9 cellular contexts compared by ENCODE assay signal in the genomic region with DNA sequence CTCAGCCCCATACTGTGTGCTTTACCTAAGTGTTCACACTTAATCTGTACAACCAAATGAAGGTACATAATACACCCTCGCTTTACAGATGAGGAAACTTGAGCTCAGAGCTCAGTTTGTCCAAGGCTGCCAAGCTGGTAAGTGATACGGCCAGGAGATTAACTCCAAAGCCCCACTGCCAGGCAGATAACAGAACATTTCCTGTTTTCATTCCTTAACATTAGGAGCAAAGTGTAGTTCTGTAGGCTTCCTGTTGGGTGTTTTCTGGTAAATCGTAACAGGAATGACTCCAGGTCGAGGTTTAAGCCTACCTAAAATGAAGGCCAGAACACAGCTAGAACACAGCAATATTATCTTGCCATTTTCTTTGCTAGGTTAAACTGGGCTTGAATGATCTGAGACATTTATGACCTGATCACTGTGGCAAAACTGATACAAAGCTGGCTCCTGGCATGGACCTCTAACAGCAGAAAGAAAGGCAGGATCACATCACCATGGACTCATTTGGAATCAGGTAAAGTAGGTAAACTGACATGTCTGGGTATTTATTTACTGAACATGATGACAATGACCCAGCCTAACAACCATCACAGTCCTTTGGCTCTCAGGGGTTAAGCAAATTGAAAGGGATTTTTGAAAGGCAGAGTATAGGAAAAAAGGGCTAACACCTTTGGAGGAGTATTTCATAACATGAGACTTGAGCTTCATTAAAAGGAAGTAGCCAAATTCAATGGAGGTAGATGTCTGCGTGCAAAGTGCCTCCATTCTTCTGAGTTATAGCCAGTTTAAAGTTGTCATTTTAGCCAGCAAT. TPM values are rescaled to one million over a fixed set of nuclear protein-coding genes. Genes with fewer than 3 reads are reported as not detected.
DNase-seq lines count a peak whose midpoint lies in the region; ATAC-seq, FAIRE-seq and TF ChIP-seq lines count a peak whose summit lies in the region.
"Had no signal": no experiment of that assay in that cellular context is flagged by ENCODE, and none has a peak within 500 bp of the region (broad histone marks: within the 10 kb centered on the region; RNA-seq: fewer than 3 reads in every experiment).

No MANE protein-coding gene starts in this region.

- dilution Hi-C loops in keratinocyte (cut with MboI; ENCODE audit: extremely low pct_ligation_motif_present, low sequenced_read_pairs), result no loop called here

- H2AFZ ChIP-seq in keratinocyte (ENCODE audit: control insufficient read depth, low read length), result no peak overlapping the region

- no peak for TF ChIP-seq CTCF in WERI-Rb-1 (IDR thresholded peaks at IDR 0.05; ENCODE audit: low read depth, low read length)
- peak in 2 of 3 experiments; percentile 19 to 20 for TF ChIP-seq CTCF in keratinocyte (optimal IDR thresholded peaks at IDR 0.05 in 1 of 3, IDR thresholded peaks at IDR 0.05 in 1 of 3, conservative IDR thresholded peaks at IDR 0.05 in 1 of 3; ENCODE audit: extremely low read depth in 1 of 3, insufficient read depth in 2 of 3, low read length in 3 of 3)
- peak; percentile 34 for TF ChIP-seq CTCF in type B pancreatic cell (conservative IDR thresholded peaks at IDR 0.05)

- H3K4me1 ChIP-seq in keratinocyte (ENCODE audit: control insufficient read depth, extremely low read depth, insufficient read depth, low read length), result peaks cover 15% of the 10 kb centered on the region

- peak overlapping the region; percentile 42 for H3K4me2 ChIP-seq in keratinocyte (ENCODE audit: control insufficient read depth, extremely low read depth, insufficient read depth, low read depth, low read length)

- peak overlapping the region; percentile 20 for H3K9ac ChIP-seq in keratinocyte (ENCODE audit: control insufficient read depth, extremely low read depth, insufficient read depth, low read length)

- H3K9me3 Mint-ChIP-seq in activated T-cell treated with anti-CD3 and anti-CD28 coated beads, Interleukin-2, amount 50 U/mL, for 72 hours, result no peaks in the 10 kb centered on the region
- H3K9me3 Mint-ChIP-seq in type B pancreatic cell, result no peaks in the 10 kb centered on the region
- H3K9me3 Mint-ChIP-seq: stimulated activated effector memory CD8-positive, alpha-beta T cell treated with anti-CD3 and anti-CD28 coated beads, Interleukin-12 subunit alpha, Interleukin-12 subunit beta, amount 100 ng/mL, for 72 hours had no signal

- H3K27ac ChIP-seq in WERI-Rb-1 (no peak overlapping the region), keratinocyte (ENCODE audit: control insufficient read depth, insufficient read depth, low read length) (peak overlapping the region; percentile 0), caudate nucleus (ENCODE audit: low read depth, low read length) (no peak overlapping the region)

- peaks cover 4% of the 10 kb centered on the region for H4K20me1 ChIP-seq in keratinocyte (ENCODE audit: control insufficient read depth, extremely low read depth, insufficient read depth, low read length)

- peaks cover 24% of the 10 kb centered on the region for H3K36me3 ChIP-seq in WERI-Rb-1
- H3K36me3 ChIP-seq in keratinocyte (ENCODE audit: control insufficient read depth in 2 of 2, extremely low read depth in 1 of 2, insufficient read depth in 2 of 2, low read length in 2 of 2), result peaks cover 10 to 28% of the 10 kb centered on the region in 2 experiments

- no peaks in the 10 kb centered on the region for H3K27me3 Mint-ChIP-seq in activated T-cell treated with anti-CD3 and anti-CD28 coated beads, Interleukin-2, amount 50 U/mL, for 72 hours (ENCODE audit: low read depth)
- no peaks in the 10 kb centered on the region for H3K27me3 Mint-ChIP-seq in type B pancreatic cell

- peaks cover 33% of the 10 kb centered on the region for H3K4me1 Mint-ChIP-seq in activated T-cell treated with anti-CD3 and anti-CD28 coated beads, Interleukin-2, amount 50 U/mL, for 72 hours (ENCODE audit: low read depth)
- peaks cover 46% of the 10 kb centered on the region for H3K4me1 Mint-ChIP-seq in type B pancreatic cell (ENCODE audit: unreplicated experiment)

- H3K27ac Mint-ChIP-seq in activated T-cell treated with anti-CD3 and anti-CD28 coated beads, Interleukin-2, amount 50 U/mL, for 72 hours, result peak overlapping the region; percentile 73
- peak overlapping the region; percentile 99 for H3K27ac Mint-ChIP-seq in type B pancreatic cell
- H3K27ac Mint-ChIP-seq: stimulated activated effector memory CD8-positive, alpha-beta T cell treated with anti-CD3 and anti-CD28 coated beads, Interleukin-12 subunit alpha, Interleukin-12 subunit beta, amount 100 ng/mL, for 72 hours had no signal

- no peak for ATAC-seq in activated T-cell treated with anti-CD3 and anti-CD28 coated beads, Interleukin-2, amount 50 U/mL, for 72 hours (replicated peaks in 1 of 2)
- no peak for ATAC-seq in HG02884 (IDR thresholded peaks at IDR 0.05; ENCODE audit: unreplicated experiment)
- ATAC-seq: stimulated activated effector memory CD8-positive, alpha-beta T cell treated with anti-CD3 and anti-CD28 coated beads, Interleukin-12 subunit alpha, Interleukin-12 subunit beta, amount 100 ng/mL, for 72 hours had no signal

- peaks cover 7 to 8% of the 10 kb centered on the region in 2 donors for H3K36me3 Mint-ChIP-seq in activated T-cell treated with anti-CD3 and anti-CD28 coated beads, Interleukin-2, amount 50 U/mL, for 72 hours (ENCODE audit: insufficient read depth in 2 of 2)
- H3K36me3 Mint-ChIP-seq in type B pancreatic cell, result peaks cover 12% of the 10 kb centered on the region

- H3K4me3 Mint-ChIP-seq in activated T-cell treated with anti-CD3 and anti-CD28 coated beads, Interleukin-2, amount 50 U/mL, for 72 hours, result peak overlapping the region in 1 of 2 donors; percentile 53
- peak overlapping the region; percentile 69 for H3K4me3 Mint-ChIP-seq in type B pancreatic cell
- H3K4me3 Mint-ChIP-seq: stimulated activated effector memory CD8-positive, alpha-beta T cell treated with anti-CD3 and anti-CD28 coated beads, Interleukin-12 subunit alpha, Interleukin-12 subunit beta, amount 100 ng/mL, for 72 hours had no signal

- FAIRE-seq in keratinocyte (lab: Jason Lieb, UNC), result no peak

- peaks cover 2% of the 10 kb centered on the region for H3K9me1 ChIP-seq in keratinocyte (ENCODE audit: control insufficient read depth, extremely low read depth, insufficient read depth, low read length)

- DNase-seq in activated T-cell treated with anti-CD3 and anti-CD28 coated beads, Interleukin-2, amount 50 U/mL, for 72 hours, result no peak
- DNase-seq in activated T-cell treated with anti-CD3 and anti-CD28 coated beads for 4 hours (no peak), WERI-Rb-1 (peak; percentile 19), keratinocyte (ENCODE audit: low read depth, low spot score) (no peak), type B pancreatic cell (ENCODE audit: extremely low spot score, unreplicated experiment) (no peak), globus pallidus (ENCODE audit: low spot score) (no peak), caudate nucleus (lab: John Stamatoyannopoulos, UW) (no peak)

- H3K4me3 ChIP-seq in WERI-Rb-1 (ENCODE audit: low read depth, low read length) (no peak overlapping the region), keratinocyte (ENCODE audit: control insufficient read depth in 2 of 3, extremely low read depth in 1 of 3, insufficient read depth in 2 of 3, low read depth in 1 of 3, low read length in 3 of 3) (no peak overlapping the region)

- H3K9me3 ChIP-seq in WERI-Rb-1 (ENCODE audit: severe bottlenecking) (no peaks in the 10 kb centered on the region), keratinocyte (ENCODE audit: control insufficient read depth, low read depth, low read length) (no peaks in the 10 kb centered on the region)

- no peaks in the 10 kb centered on the region for H3K27me3 ChIP-seq in WERI-Rb-1 (ENCODE audit: insufficient read depth, low read depth, severe bottlenecking)
- no peaks in the 10 kb centered on the region for H3K27me3 ChIP-seq in keratinocyte (ENCODE audit: control insufficient read depth, extremely low read depth, insufficient read depth, low read length)

- peaks cover 74% of the 10 kb centered on the region for H3K79me2 ChIP-seq in keratinocyte (ENCODE audit: control insufficient read depth, insufficient read depth, low read length)

RNA-seq across cellular contexts. Expression of gene NUP50, which starts 3.9 kb away (rescaled TPM):
- 100 to 1,000 TPM; 162 to 184 TPM for total RNA-seq in activated T-cell treated with anti-CD3 and anti-CD28 coated beads, Interleukin-2, amount 50 U/mL, for 72 hours
- polyA plus RNA-seq in keratinocyte, result 21.0 to 36.2 TPM (median 28.1 TPM) in 3 replicates
- polyA plus RNA-seq in keratinocyte (2011; ENCODE audit: low read depth), result 88.9 TPM
- 10.5 and 16.6 TPM in 2 replicates for polyA plus RNA-seq in keratinocyte (2011; cell fraction: cytosol; rRNA removed)
- 24.8 and 26.7 TPM in 2 replicates for polyA plus RNA-seq in keratinocyte (2011; cell fraction: nucleus; rRNA removed)
- polyA plus RNA-seq in keratinocyte (2012; ENCODE audit: low replicate concordance), result 37.9 and 38.7 TPM in 2 replicates
- polyA minus RNA-seq in keratinocyte, result 20.0 to 43.6 TPM (median 34.1 TPM) in 3 replicates
- polyA minus RNA-seq in keratinocyte (2011; cell fraction: cytosol; rRNA and poly(A)+ RNA removed), result 9.2 TPM
- polyA minus RNA-seq in keratinocyte (2011; cell fraction: nucleus; rRNA and poly(A)+ RNA removed), result 16.6 and 22.3 TPM in 2 replicates
- total RNA-seq in type B pancreatic cell (ENCODE audit: low replicate concordance), result 83.6 and 93.0 TPM in 2 replicates
